In genomic region chr3:17357035-17357710, GRCh38 we compare ENCODE assay signal across 28 cellular contexts.
"Had no signal": no experiment of that assay in that cellular context is flagged by ENCODE, and none has a peak within 500 bp of the region (broad histone marks: within the 10 kb centered on the region; RNA-seq: fewer than 3 reads in every experiment).

No MANE protein-coding gene starts in this region.

- H3K36me3 ChIP-seq: ascending aorta had no signal

- H3K9me3 Mint-ChIP-seq: activated CD4-positive, alpha-beta T cell treated with anti-CD3 and anti-CD28 coated beads, Interleukin-2, amount 10 ng/mL, durations not matched to agents 7 days and 5 days; activated naive CD4-positive, alpha-beta T cell treated with anti-CD3 and anti-CD28 coated beads, Interleukin-2, amount 50 U/mL, for 24 hours; activated naive CD8-positive, alpha-beta T cell treated with anti-CD3 and anti-CD28 coated beads, Interleukin-2, amount 10 ng/mL, durations not matched to agents 7 days and 5 days; activated T-cell treated with anti-CD3 and anti-CD28 coated beads, Interleukin-2, amount 50 U/mL, for 24 hours; activated T-helper 2 cell treated with anti-CD3 and anti-CD28 coated beads, Interferon-gamma antibody, Interleukin-2, Interleukin-4, amounts not matched to agents 10 μg/mL and 5 μg/mL and 100 μg/mL, durations not matched to agents 14 hours and 24 hours and 36 hours had no signal

- DNase-seq: activated CD4-positive, alpha-beta T cell treated with anti-CD3 and anti-CD28 coated beads for 36 hours; activated CD4-positive, alpha-beta T cell treated with anti-CD3 and anti-CD28 coated beads, Interleukin-2, amount 10 ng/mL, durations not matched to agents 7 days and 5 days; activated CD4-positive, alpha-beta T cell treated with anti-CD3 and anti-CD28 coated beads, Interleukin-2, amount 50 U/mL, for 48 hours; activated CD8-positive, alpha-beta T cell treated with anti-CD3 and anti-CD28 coated beads, Interleukin-2, amount 10 ng/mL, durations not matched to agents 7 days and 5 days; activated gamma-delta T cell; activated naive CD4-positive, alpha-beta T cell treated with Interleukin-2 at 50 U/mL for 16 hours; activated naive CD8-positive, alpha-beta T cell treated with anti-CD3 and anti-CD28 coated beads, Interleukin-2, amount 10 ng/mL, durations not matched to agents 7 days and 5 days; activated T-cell treated with anti-CD3 and anti-CD28 coated beads, Interleukin-2, amount 50 U/mL, for 24 hours; amygdala; NCI-H1092 treated with DMSO at 0.1 percent for 48 hours; NCI-H1417; NCI-H146; NCI-H187; NCI-H2029 treated with DMSO at 0.1 percent for 48 hours; NCI-H2107; NCI-H2171; NCI-H226; NCI-H524 treated with DMSO at 0.1 percent for 48 hours; NCI-H748 treated with DMSO at 0.1 percent for 48 hours; NK-92 treated with Interleukin-12 subunit alpha and Interleukin-12 subunit beta, amount 100 ng/mL, for 24 hours; PC-3; Right ventricle myocardium superior; SW 1271 had no signal

- H3K4me3 Mint-ChIP-seq: activated CD4-positive, alpha-beta T cell treated with anti-CD3 and anti-CD28 coated beads for 36 hours; activated CD4-positive, alpha-beta T cell treated with anti-CD3 and anti-CD28 coated beads, Interleukin-2, amount 10 ng/mL, durations not matched to agents 7 days and 5 days; activated CD8-positive, alpha-beta T cell treated with anti-CD3 and anti-CD28 coated beads, Interleukin-2, amount 10 ng/mL, durations not matched to agents 7 days and 5 days; activated naive CD4-positive, alpha-beta T cell treated with anti-CD3 and anti-CD28 coated beads, Interleukin-2, amount 50 U/mL, for 24 hours; activated naive CD8-positive, alpha-beta T cell treated with anti-CD3 and anti-CD28 coated beads, Interleukin-2, amount 10 ng/mL, durations not matched to agents 7 days and 5 days; activated T-cell treated with anti-CD3 and anti-CD28 coated beads, Interleukin-2, amount 50 U/mL, for 24 hours had no signal

- H3K9me3 ChIP-seq: ascending aorta had no signal

- H3K4me1 Mint-ChIP-seq: activated CD4-positive, alpha-beta T cell treated with anti-CD3 and anti-CD28 coated beads for 36 hours; activated CD4-positive, alpha-beta T cell treated with anti-CD3 and anti-CD28 coated beads, Interleukin-2, amount 10 ng/mL, durations not matched to agents 7 days and 5 days; activated naive CD4-positive, alpha-beta T cell treated with anti-CD3 and anti-CD28 coated beads, Interleukin-2, amount 50 U/mL, for 24 hours; activated naive CD8-positive, alpha-beta T cell treated with anti-CD3 and anti-CD28 coated beads, Interleukin-2, amount 10 ng/mL, durations not matched to agents 7 days and 5 days had no signal

- H3K27me3 ChIP-seq: ascending aorta had no signal

- H3K27me3 Mint-ChIP-seq: activated CD4-positive, alpha-beta T cell treated with anti-CD3 and anti-CD28 coated beads for 36 hours; activated CD4-positive, alpha-beta T cell treated with anti-CD3 and anti-CD28 coated beads, Interleukin-2, amount 10 ng/mL, durations not matched to agents 7 days and 5 days; activated naive CD4-positive, alpha-beta T cell treated with anti-CD3 and anti-CD28 coated beads, Interleukin-2, amount 50 U/mL, for 24 hours; activated naive CD8-positive, alpha-beta T cell treated with anti-CD3 and anti-CD28 coated beads, Interleukin-2, amount 10 ng/mL, durations not matched to agents 7 days and 5 days; activated T-cell treated with anti-CD3 and anti-CD28 coated beads, Interleukin-2, amount 50 U/mL, for 24 hours had no signal

- H3K4me3 ChIP-seq: ascending aorta, K562 had no signal

- H3K27ac Mint-ChIP-seq: activated CD4-positive, alpha-beta T cell treated with anti-CD3 and anti-CD28 coated beads for 36 hours; activated CD4-positive, alpha-beta T cell treated with anti-CD3 and anti-CD28 coated beads, Interleukin-2, amount 10 ng/mL, durations not matched to agents 7 days and 5 days; activated CD8-positive, alpha-beta T cell treated with anti-CD3 and anti-CD28 coated beads, Interleukin-2, amount 10 ng/mL, durations not matched to agents 7 days and 5 days; activated naive CD4-positive, alpha-beta T cell treated with anti-CD3 and anti-CD28 coated beads, Interleukin-2, amount 50 U/mL, for 24 hours; activated naive CD8-positive, alpha-beta T cell treated with anti-CD3 and anti-CD28 coated beads, Interleukin-2, amount 10 ng/mL, durations not matched to agents 7 days and 5 days; activated T-cell treated with anti-CD3 and anti-CD28 coated beads, Interleukin-2, amount 50 U/mL, for 24 hours; activated T-helper 2 cell treated with anti-CD3 and anti-CD28 coated beads, Interferon-gamma antibody, Interleukin-2, Interleukin-4, amounts not matched to agents 10 μg/mL and 5 μg/mL and 100 μg/mL, durations not matched to agents 14 hours and 24 hours and 36 hours had no signal

- H3K27ac ChIP-seq: ascending aorta had no signal

- ATAC-seq: activated CD4-positive, alpha-beta T cell treated with anti-CD3 and anti-CD28 coated beads for 36 hours; activated CD4-positive, CD25-positive, alpha-beta regulatory T cell treated with anti-CD3 and anti-CD28 coated beads, Interleukin-2, amount 50 U/mL, for 24 hours; activated CD8-positive, alpha-beta T cell treated with anti-CD3 and anti-CD28 coated beads, Interleukin-2, amount 10 ng/mL, durations not matched to agents 7 days and 5 days; K562; PC-3 had no signal
